ENCODE assay signal across 8 cellular contexts in genomic region chr16:67917852-67918236, GRCh38. TPM values are rescaled to one million over a fixed set of nuclear protein-coding genes. Genes with fewer than 3 reads are reported as not detected.
DNase-seq lines count a peak whose midpoint lies in the region; ATAC-seq lines count a peak whose summit lies in the region.

No MANE protein-coding gene starts in this region.

- intact Hi-C loops in Right ventricle myocardium inferior (cut with DNase I) (no loop called here), cardiac septum (cut with DNase I) (no loop called here), left colon (cut with DNase I, micrococcal nuclease) (no loop called here)

- no peak for DNase-seq in Right ventricle myocardium inferior (ENCODE audit: missing footprints)
- DNase-seq in cardiac septum (ENCODE audit: low spot score): no peak
- peak in 1 of 2 donors; percentile 51 for DNase-seq in activated naive CD4-positive, alpha-beta T cell treated with anti-CD3 and anti-CD28 coated beads, Interleukin-2, amount 50 U/mL, for 72 hours (ENCODE audit: low spot score in 2 of 2)
- DNase-seq in islet precursor cell: peak; percentile 89
- no peak for DNase-seq in NOMO-1 treated with DMSO at 0.1 percent for 48 hours (lab: John Stamatoyannopoulos, UW; ENCODE audit: unreplicated experiment)
- DNase-seq in left colon: no peak

- 95% methylated on average over 4 of the region's 4 CpGs for WGBS in thymus

- no peaks in the 10 kb centered on the region for H3K27me3 ChIP-seq in thymus (ENCODE audit: control insufficient read depth, insufficient read depth)

- peaks cover 2% of the 10 kb centered on the region for H3K4me1 ChIP-seq in thymus (ENCODE audit: control insufficient read depth, insufficient read depth, low read length)

- ATAC-seq in Right ventricle myocardium inferior (peak; percentile 3), HG03571 (IDR thresholded peaks at IDR 0.05; ENCODE audit: unreplicated experiment) (no peak), left colon (no peak)
- ATAC-seq in activated naive CD4-positive, alpha-beta T cell treated with anti-CD3 and anti-CD28 coated beads, Interleukin-2, amount 50 U/mL, for 72 hours: peak; percentile 100

- peaks cover 28% of the 10 kb centered on the region for H3K36me3 ChIP-seq in thymus (ENCODE audit: control insufficient read depth, insufficient read depth)

- peak overlapping the region; percentile 66 for H3K27ac ChIP-seq in thymus (ENCODE audit: low read depth)

- H3K9me3 ChIP-seq in thymus (ENCODE audit: control insufficient read depth): no peaks in the 10 kb centered on the region

- H3K36me3 Mint-ChIP-seq in activated naive CD4-positive, alpha-beta T cell treated with anti-CD3 and anti-CD28 coated beads, Interleukin-2, amount 50 U/mL, for 72 hours: no peaks in the 10 kb centered on the region

- no peak overlapping the region for H3K4me3 ChIP-seq in thymus (ENCODE audit: low read length)

- H3K9me3 Mint-ChIP-seq in activated naive CD4-positive, alpha-beta T cell treated with anti-CD3 and anti-CD28 coated beads, Interleukin-2, amount 50 U/mL, for 72 hours: no peaks in the 10 kb centered on the region

- H3K27ac Mint-ChIP-seq in activated naive CD4-positive, alpha-beta T cell treated with anti-CD3 and anti-CD28 coated beads, Interleukin-2, amount 50 U/mL, for 72 hours: peak overlapping the region; percentile 93 to 94

RNA-seq across cellular contexts. Expression of gene CTRL, which starts 13.8 kb away (rescaled TPM):
- 0.81 TPM for total RNA-seq in Right ventricle myocardium inferior
- total RNA-seq in cardiac septum: not detected
- total RNA-seq in activated naive CD4-positive, alpha-beta T cell treated with anti-CD3 and anti-CD28 coated beads, Interleukin-2, amount 50 U/mL, for 72 hours: 1 to 10 TPM; 1.8 to 3.8 TPM
- 6.4 TPM for polyA plus RNA-seq in thymus
- total RNA-seq in left colon: 1 to 10 TPM in 1 of 2 donors, under 1 TPM in 1; 0.89 to 1.9 TPM

RNA-seq across cellular contexts. Expression of gene PSMB10, which starts 18.8 kb away (rescaled TPM):
- total RNA-seq in Right ventricle myocardium inferior (59.3 TPM), cardiac septum (66.1 TPM), left colon (100 to 1,000 TPM; 114 to 164 TPM)
- 100 to 1,000 TPM; 156 to 215 TPM for total RNA-seq in activated naive CD4-positive, alpha-beta T cell treated with anti-CD3 and anti-CD28 coated beads, Interleukin-2, amount 50 U/mL, for 72 hours
- polyA plus RNA-seq in thymus: 109 TPM

RNA-seq across cellular contexts. Expression of gene PSKH1, which starts 24.8 kb away (rescaled TPM):
- 18.1 TPM for total RNA-seq in Right ventricle myocardium inferior
- total RNA-seq in cardiac septum: 22.6 TPM
- 10 to 100 TPM in 1 of 2 donors, 1 to 10 TPM in 1; 3.5 to 11.6 TPM for total RNA-seq in activated naive CD4-positive, alpha-beta T cell treated with anti-CD3 and anti-CD28 coated beads, Interleukin-2, amount 50 U/mL, for 72 hours
- polyA plus RNA-seq in thymus: 12.6 TPM
- total RNA-seq in left colon: 10 to 100 TPM; 31.7 to 36.6 TPM

RNA-seq across cellular contexts. Expression of gene LCAT, which starts 26.1 kb away (rescaled TPM):
- total RNA-seq in Right ventricle myocardium inferior (19.0 TPM), cardiac septum (29.8 TPM), left colon (1 to 10 TPM; 2.3 to 5.0 TPM)
- total RNA-seq in activated naive CD4-positive, alpha-beta T cell treated with anti-CD3 and anti-CD28 coated beads, Interleukin-2, amount 50 U/mL, for 72 hours: 10 to 100 TPM; 15.7 to 32.5 TPM
- polyA plus RNA-seq in thymus: 51.9 TPM

RNA-seq across cellular contexts. Expression of gene NRN1L, which starts 33.2 kb away (rescaled TPM):
- total RNA-seq in Right ventricle myocardium inferior (0.54 TPM), cardiac septum (2.1 TPM), left colon (under 1 TPM in 1 of 2 donors, not detected in 1; 0.67 TPM)
- under 1 TPM in 1 of 2 donors, not detected in 1; 0.78 TPM for total RNA-seq in activated naive CD4-positive, alpha-beta T cell treated with anti-CD3 and anti-CD28 coated beads, Interleukin-2, amount 50 U/mL, for 72 hours
- 5.6 TPM for polyA plus RNA-seq in thymus

Comparison
In these comparisons a context has a peak if more than half of its experiments do, and no peak if none do; other contexts are left out.
1. ATAC-seq: peak in Right ventricle myocardium inferior (single experiment) and activated naive CD4-positive, alpha-beta T cell treated with anti-CD3 and anti-CD28 coated beads, Interleukin-2, amount 50 U/mL, for 72 hours (2 of 2); none in HG03571 (single experiment) and left colon (single experiment).